Comparison of ENCODE assay signal across 1 cellular context in the genomic region with DNA sequence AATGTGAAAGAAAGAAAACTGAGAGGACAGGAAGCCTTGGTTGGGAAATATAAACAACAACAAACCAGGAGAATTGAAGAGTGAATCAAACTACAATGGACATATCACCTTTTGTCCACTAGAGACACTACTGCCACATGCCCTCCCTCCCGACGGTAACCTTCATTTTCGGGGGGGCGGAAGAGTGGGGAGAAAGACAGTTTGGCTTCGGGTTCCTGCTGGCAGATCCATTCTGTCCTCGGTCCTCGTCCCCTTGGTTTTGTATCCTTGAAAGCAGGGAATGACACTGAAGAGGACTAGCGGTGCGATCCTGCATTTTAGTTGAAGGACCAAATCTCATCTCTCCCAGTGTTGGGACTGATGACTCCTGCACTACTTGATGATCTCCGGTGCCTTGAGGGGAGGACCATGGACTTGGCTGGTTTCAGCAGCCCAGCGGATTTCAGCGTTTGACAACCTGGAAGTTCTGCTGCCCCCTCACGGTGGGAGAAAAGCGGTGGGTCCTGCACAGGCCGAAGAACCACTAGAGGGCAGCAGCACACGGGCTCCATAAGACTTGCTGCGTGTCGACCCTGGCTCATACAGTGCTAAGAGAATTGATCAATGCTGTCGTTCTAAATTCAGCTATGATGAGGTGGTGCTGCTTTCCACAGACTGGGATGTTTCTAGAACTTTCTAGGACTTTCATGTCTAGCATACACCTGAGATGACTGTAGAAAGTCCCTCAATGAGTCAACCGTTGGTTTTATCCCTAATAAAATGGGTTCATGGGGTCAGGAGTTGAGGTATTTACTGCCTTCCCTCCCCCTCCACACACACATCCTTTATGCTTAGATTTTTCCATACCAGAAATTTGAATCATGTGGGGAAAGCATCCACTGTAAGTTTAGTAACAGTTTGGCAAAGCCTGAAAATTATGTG.
TF ChIP-seq lines count a peak whose summit lies in the region.

No MANE protein-coding gene starts in this region.

TF ChIP-seq in HepG2, 621 proteins besides CTCF, POLR2A, EP300 and RAD21 (continued from another document and continues in another):
- TF ChIP-seq, protein P1, sequence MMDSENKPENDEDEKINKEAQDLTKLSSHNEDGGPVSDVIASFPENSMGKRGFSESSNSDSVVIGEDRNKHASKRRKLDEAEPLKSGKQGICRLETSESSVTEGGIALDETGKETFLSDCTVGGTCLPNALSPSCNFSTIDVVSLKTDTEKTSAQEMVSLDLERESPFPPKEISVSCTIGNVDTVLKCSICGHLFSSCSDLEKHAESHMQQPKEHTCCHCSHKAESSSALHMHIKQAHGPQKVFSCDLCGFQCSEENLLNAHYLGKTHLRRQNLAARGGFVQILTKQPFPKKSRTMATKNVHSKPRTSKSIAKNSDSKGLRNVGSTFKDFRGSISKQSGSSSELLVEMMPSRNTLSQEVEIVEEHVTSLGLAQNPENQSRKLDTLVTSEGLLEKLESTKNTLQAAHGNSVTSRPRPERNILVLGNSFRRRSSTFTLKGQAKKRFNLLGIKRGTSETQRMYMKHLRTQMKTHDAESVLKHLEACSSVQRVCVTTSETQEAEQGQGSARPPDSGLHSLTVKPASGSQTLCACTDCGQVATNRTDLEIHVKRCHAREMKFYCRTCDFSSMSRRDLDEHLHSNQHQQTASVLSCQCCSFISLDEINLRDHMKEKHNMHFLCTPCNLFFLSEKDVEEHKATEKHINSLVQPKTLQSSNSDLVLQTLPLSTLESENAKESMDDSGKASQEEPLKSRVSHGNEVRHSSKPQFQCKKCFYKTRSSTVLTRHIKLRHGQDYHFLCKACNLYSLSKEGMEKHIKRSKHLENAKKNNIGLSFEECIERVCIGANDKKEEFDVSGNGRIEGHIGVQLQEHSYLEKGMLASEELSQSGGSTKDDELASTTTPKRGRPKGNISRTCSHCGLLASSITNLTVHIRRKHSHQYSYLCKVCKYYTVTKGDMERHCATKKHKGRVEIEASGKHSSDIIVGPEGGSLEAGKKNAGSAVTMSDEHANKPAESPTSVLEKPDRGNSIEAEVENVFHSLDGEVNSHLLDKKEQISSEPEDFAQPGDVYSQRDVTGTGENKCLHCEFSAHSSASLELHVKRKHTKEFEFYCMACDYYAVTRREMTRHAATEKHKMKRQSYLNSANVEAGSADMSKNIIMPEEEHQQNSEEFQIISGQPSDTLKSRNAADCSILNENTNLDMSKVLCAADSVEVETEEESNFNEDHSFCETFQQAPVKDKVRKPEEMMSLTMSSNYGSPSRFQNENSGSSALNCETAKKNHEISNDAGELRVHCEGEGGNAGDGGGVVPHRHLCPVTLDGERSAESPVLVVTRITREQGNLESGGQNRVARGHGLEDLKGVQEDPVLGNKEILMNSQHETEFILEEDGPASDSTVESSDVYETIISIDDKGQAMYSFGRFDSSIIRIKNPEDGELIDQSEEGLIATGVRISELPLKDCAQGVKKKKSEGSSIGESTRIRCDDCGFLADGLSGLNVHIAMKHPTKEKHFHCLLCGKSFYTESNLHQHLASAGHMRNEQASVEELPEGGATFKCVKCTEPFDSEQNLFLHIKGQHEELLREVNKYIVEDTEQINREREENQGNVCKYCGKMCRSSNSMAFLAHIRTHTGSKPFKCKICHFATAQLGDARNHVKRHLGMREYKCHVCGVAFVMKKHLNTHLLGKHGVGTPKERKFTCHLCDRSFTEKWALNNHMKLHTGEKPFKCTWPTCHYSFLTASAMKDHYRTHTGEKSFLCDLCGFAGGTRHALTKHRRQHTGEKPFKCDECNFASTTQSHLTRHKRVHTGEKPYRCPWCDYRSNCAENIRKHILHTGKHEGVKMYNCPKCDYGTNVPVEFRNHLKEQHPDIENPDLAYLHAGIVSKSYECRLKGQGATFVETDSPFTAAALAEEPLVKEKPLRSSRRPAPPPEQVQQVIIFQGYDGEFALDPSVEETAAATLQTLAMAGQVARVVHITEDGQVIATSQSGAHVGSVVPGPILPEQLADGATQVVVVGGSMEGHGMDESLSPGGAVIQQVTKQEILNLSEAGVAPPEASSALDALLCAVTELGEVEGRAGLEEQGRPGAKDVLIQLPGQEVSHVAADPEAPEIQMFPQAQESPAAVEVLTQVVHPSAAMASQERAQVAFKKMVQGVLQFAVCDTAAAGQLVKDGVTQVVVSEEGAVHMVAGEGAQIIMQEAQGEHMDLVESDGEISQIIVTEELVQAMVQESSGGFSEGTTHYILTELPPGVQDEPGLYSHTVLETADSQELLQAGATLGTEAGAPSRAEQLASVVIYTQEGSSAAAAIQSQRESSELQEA (CRISPR knock-in tag; IDR thresholded peaks at IDR 0.05; ENCODE audit: not compliant biosample characterization): no peak
- TF ChIP-seq HNRNPK (IDR thresholded peaks at IDR 0.05; ENCODE audit: low read depth, low read length, poor library complexity, severe bottlenecking) (no peak), NR2F6 (IDR thresholded peaks at IDR 0.05) (no peak), NR2F6 (CRISPR knock-in tag; IDR thresholded peaks at IDR 0.05) (no peak), KAT7 (CRISPR knock-in tag; IDR thresholded peaks at IDR 0.05; ENCODE audit: borderline replicate concordance) (no peak; the same call in 1 of the 2 replicates), CREM (IDR thresholded peaks at IDR 0.05) (peak; percentile 17; the same call in 1 of the 2 replicates), CREM (CRISPR knock-in tag; IDR thresholded peaks at IDR 0.05) (no peak), ZMYM2 (CRISPR knock-in tag; IDR thresholded peaks at IDR 0.05) (peak; percentile 50; the same call in 1 of the 2 replicates), SIX4 (CRISPR knock-in tag; IDR thresholded peaks at IDR 0.05) (peak; percentile 17; the same call in 1 of the 2 replicates), GABPB1 (CRISPR knock-in tag; IDR thresholded peaks at IDR 0.05) (peak; percentile 74), PHF5A (CRISPR knock-in tag; IDR thresholded peaks at IDR 0.05; ENCODE audit: low read depth, unreplicated experiment) (peak; percentile 57), ZNF788 (CRISPR knock-in tag; IDR thresholded peaks at IDR 0.05; ENCODE audit: borderline replicate concordance) (peak; percentile 77; the same call in 1 of the 2 replicates), SRY (CRISPR knock-in tag; IDR thresholded peaks at IDR 0.05) (no peak), RXRB (CRISPR knock-in tag; IDR thresholded peaks at IDR 0.05; ENCODE audit: borderline replicate concordance) (peak; percentile 63; the same call in 1 of the 2 replicates), TBP (CRISPR knock-in tag; IDR thresholded peaks at IDR 0.05) (no peak), ZNF496 (CRISPR knock-in tag; IDR thresholded peaks at IDR 0.05; ENCODE audit: insufficient replicate concordance) (no peak), MAZ (IDR thresholded peaks at IDR 0.05; ENCODE audit: borderline replicate concordance, low read depth, low read length) (no peak), MAZ (CRISPR knock-in tag; IDR thresholded peaks at IDR 0.05; ENCODE audit: low read depth) (peak; percentile 51; the same call in 1 of the 2 replicates), BHLHE40 (IDR thresholded peaks at IDR 0.05; ENCODE audit: low read length) (no peak), TOE1 (CRISPR knock-in tag; IDR thresholded peaks at IDR 0.05) (no peak), ARNTL (CRISPR knock-in tag; IDR thresholded peaks at IDR 0.05) (0 out of 2 replicates have a peak, but pooled peaks have one; percentile 37), TEAD3 (CRISPR knock-in tag; optimal IDR thresholded peaks at IDR 0.05; ENCODE audit: borderline replicate concordance) (peak; percentile 76), ZNF777 (CRISPR knock-in tag; IDR thresholded peaks at IDR 0.05) (peak; percentile 85), ZNF891 (CRISPR knock-in tag; IDR thresholded peaks at IDR 0.05) (no peak; the same call in 1 of the 2 replicates), ZNF605 (CRISPR knock-in tag; IDR thresholded peaks at IDR 0.05) (peak; percentile 77), ZNF431 (CRISPR knock-in tag; IDR thresholded peaks at IDR 0.05; ENCODE audit: borderline replicate concordance, low read depth) (peak; percentile 24; the same call in 1 of the 2 replicates)
- TF ChIP-seq, protein P2, sequence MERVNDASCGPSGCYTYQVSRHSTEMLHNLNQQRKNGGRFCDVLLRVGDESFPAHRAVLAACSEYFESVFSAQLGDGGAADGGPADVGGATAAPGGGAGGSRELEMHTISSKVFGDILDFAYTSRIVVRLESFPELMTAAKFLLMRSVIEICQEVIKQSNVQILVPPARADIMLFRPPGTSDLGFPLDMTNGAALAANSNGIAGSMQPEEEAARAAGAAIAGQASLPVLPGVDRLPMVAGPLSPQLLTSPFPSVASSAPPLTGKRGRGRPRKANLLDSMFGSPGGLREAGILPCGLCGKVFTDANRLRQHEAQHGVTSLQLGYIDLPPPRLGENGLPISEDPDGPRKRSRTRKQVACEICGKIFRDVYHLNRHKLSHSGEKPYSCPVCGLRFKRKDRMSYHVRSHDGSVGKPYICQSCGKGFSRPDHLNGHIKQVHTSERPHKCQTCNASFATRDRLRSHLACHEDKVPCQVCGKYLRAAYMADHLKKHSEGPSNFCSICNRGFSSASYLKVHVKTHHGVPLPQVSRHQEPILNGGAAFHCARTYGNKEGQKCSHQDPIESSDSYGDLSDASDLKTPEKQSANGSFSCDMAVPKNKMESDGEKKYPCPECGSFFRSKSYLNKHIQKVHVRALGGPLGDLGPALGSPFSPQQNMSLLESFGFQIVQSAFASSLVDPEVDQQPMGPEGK (CRISPR knock-in tag; IDR thresholded peaks at IDR 0.05): peak; percentile 88
- TF ChIP-seq, protein P3, sequence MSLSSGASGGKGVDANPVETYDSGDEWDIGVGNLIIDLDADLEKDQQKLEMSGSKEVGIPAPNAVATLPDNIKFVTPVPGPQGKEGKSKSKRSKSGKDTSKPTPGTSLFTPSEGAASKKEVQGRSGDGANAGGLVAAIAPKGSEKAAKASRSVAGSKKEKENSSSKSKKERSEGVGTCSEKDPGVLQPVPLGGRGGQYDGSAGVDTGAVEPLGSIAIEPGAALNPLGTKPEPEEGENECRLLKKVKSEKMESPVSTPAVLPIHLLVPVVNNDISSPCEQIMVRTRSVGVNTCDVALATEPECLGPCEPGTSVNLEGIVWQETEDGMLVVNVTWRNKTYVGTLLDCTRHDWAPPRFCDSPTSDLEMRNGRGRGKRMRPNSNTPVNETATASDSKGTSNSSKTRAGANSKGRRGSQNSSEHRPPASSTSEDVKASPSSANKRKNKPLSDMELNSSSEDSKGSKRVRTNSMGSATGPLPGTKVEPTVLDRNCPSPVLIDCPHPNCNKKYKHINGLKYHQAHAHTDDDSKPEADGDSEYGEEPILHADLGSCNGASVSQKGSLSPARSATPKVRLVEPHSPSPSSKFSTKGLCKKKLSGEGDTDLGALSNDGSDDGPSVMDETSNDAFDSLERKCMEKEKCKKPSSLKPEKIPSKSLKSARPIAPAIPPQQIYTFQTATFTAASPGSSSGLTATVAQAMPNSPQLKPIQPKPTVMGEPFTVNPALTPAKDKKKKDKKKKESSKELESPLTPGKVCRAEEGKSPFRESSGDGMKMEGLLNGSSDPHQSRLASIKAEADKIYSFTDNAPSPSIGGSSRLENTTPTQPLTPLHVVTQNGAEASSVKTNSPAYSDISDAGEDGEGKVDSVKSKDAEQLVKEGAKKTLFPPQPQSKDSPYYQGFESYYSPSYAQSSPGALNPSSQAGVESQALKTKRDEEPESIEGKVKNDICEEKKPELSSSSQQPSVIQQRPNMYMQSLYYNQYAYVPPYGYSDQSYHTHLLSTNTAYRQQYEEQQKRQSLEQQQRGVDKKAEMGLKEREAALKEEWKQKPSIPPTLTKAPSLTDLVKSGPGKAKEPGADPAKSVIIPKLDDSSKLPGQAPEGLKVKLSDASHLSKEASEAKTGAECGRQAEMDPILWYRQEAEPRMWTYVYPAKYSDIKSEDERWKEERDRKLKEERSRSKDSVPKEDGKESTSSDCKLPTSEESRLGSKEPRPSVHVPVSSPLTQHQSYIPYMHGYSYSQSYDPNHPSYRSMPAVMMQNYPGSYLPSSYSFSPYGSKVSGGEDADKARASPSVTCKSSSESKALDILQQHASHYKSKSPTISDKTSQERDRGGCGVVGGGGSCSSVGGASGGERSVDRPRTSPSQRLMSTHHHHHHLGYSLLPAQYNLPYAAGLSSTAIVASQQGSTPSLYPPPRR (CRISPR knock-in tag; IDR thresholded peaks at IDR 0.05; ENCODE audit: borderline replicate concordance): 0 out of 2 replicates have a peak, but pooled peaks have one; percentile 43
- TF ChIP-seq, protein P4, sequence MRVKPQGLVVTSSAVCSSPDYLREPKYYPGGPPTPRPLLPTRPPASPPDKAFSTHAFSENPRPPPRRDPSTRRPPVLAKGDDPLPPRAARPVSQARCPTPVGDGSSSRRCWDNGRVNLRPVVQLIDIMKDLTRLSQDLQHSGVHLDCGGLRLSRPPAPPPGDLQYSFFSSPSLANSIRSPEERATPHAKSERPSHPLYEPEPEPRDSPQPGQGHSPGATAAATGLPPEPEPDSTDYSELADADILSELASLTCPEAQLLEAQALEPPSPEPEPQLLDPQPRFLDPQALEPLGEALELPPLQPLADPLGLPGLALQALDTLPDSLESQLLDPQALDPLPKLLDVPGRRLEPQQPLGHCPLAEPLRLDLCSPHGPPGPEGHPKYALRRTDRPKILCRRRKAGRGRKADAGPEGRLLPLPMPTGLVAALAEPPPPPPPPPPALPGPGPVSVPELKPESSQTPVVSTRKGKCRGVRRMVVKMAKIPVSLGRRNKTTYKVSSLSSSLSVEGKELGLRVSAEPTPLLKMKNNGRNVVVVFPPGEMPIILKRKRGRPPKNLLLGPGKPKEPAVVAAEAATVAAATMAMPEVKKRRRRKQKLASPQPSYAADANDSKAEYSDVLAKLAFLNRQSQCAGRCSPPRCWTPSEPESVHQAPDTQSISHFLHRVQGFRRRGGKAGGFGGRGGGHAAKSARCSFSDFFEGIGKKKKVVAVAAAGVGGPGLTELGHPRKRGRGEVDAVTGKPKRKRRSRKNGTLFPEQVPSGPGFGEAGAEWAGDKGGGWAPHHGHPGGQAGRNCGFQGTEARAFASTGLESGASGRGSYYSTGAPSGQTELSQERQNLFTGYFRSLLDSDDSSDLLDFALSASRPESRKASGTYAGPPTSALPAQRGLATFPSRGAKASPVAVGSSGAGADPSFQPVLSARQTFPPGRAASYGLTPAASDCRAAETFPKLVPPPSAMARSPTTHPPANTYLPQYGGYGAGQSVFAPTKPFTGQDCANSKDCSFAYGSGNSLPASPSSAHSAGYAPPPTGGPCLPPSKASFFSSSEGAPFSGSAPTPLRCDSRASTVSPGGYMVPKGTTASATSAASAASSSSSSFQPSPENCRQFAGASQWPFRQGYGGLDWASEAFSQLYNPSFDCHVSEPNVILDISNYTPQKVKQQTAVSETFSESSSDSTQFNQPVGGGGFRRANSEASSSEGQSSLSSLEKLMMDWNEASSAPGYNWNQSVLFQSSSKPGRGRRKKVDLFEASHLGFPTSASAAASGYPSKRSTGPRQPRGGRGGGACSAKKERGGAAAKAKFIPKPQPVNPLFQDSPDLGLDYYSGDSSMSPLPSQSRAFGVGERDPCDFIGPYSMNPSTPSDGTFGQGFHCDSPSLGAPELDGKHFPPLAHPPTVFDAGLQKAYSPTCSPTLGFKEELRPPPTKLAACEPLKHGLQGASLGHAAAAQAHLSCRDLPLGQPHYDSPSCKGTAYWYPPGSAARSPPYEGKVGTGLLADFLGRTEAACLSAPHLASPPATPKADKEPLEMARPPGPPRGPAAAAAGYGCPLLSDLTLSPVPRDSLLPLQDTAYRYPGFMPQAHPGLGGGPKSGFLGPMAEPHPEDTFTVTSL (CRISPR knock-in tag; IDR thresholded peaks at IDR 0.05; ENCODE audit: borderline replicate concordance): no peak
